In the genomic region with DNA sequence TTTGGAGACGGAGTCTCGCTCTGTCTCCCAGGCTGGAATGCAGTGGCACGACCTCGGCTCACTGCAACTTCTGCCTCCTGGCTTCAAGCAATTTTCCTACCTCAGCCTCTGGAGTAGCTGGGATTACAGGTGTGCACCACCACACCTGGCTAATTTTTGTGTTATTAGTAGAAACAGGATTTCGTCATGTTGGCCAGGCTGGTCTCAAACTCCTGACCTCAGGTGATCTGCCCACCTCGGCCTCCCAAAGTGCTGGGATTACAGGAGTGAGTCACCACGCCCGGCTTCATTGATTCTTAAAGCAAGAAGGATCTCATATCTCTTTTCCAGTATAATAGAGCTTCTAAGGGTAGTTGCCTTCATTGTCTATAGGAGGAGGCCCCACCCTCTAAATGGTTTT, we compare ENCODE assay signal across 15 cellular contexts. TPM values are rescaled to one million over a fixed set of nuclear protein-coding genes. Genes with fewer than 3 reads are reported as not detected.
"Had no signal": no experiment of that assay in that cellular context is flagged by ENCODE, and none has a peak within 500 bp of the region (broad histone marks: within the 10 kb centered on the region; RNA-seq: fewer than 3 reads in every experiment).

No MANE protein-coding gene starts in this region.

RNA-seq across cellular contexts. Expression of gene CSHL1, which starts 6.3 kb away (rescaled TPM):
- total RNA-seq: activated B cell treated with CpG ODN at 0.5 μM for 24 hours; activated CD4-positive, alpha-beta memory T cell treated with anti-CD3 and anti-CD28 coated beads for 36 hours; activated CD4-positive, alpha-beta memory T cell treated with anti-CD3 and anti-CD28 coated beads, Interleukin-2, amount 10 ng/mL, durations not matched to agents 7 days and 5 days; activated CD4-positive, alpha-beta T cell treated with anti-CD3 and anti-CD28 coated beads for 36 hours; activated CD4-positive, alpha-beta T cell treated with anti-CD3 and anti-CD28 coated beads, Interleukin-2, amount 10 ng/mL, durations not matched to agents 24 days and 14 days; activated CD4-positive, alpha-beta T cell treated with anti-CD3 and anti-CD28 coated beads, Interleukin-2, amount 10 ng/mL, durations not matched to agents 7 days and 5 days; activated CD8-positive, alpha-beta memory T cell treated with anti-CD3 and anti-CD28 coated beads for 36 hours; activated CD8-positive, alpha-beta memory T cell treated with anti-CD3 and anti-CD28 coated beads, Interleukin-2, amount 10 ng/mL, durations not matched to agents 7 days and 5 days; activated CD8-positive, alpha-beta T cell treated with anti-CD3 and anti-CD28 coated beads for 36 hours; activated CD8-positive, alpha-beta T cell treated with anti-CD3 and anti-CD28 coated beads, Interleukin-2, amount 10 ng/mL, durations not matched to agents 7 days and 5 days; T-cell; T-helper 1 cell treated with Interleukin-12 subunit alpha and Interleukin-12 subunit beta and Interleukin-4 antibody, amounts not matched to agents 30 ng/mL and 1 ng/mL, for 36 hours; T-helper 17 cell; T-helper 2 cell treated with Interferon-gamma antibody and Interleukin-4, amounts not matched to agents 100 ng/mL and 5 ng/mL, for 36 hours; WTC11 had no signal

RNA-seq across cellular contexts. Expression of gene CSH1, which starts 8.4 kb away (rescaled TPM):
- total RNA-seq: activated B cell treated with CpG ODN at 0.5 μM for 24 hours; activated CD4-positive, alpha-beta memory T cell treated with anti-CD3 and anti-CD28 coated beads for 36 hours; activated CD4-positive, alpha-beta memory T cell treated with anti-CD3 and anti-CD28 coated beads, Interleukin-2, amount 10 ng/mL, durations not matched to agents 7 days and 5 days; activated CD4-positive, alpha-beta T cell treated with anti-CD3 and anti-CD28 coated beads for 36 hours; activated CD4-positive, alpha-beta T cell treated with anti-CD3 and anti-CD28 coated beads, Interleukin-2, amount 10 ng/mL, durations not matched to agents 24 days and 14 days; activated CD4-positive, alpha-beta T cell treated with anti-CD3 and anti-CD28 coated beads, Interleukin-2, amount 10 ng/mL, durations not matched to agents 7 days and 5 days; activated CD8-positive, alpha-beta memory T cell treated with anti-CD3 and anti-CD28 coated beads for 36 hours; activated CD8-positive, alpha-beta memory T cell treated with anti-CD3 and anti-CD28 coated beads, Interleukin-2, amount 10 ng/mL, durations not matched to agents 7 days and 5 days; activated CD8-positive, alpha-beta T cell treated with anti-CD3 and anti-CD28 coated beads for 36 hours; activated CD8-positive, alpha-beta T cell treated with anti-CD3 and anti-CD28 coated beads, Interleukin-2, amount 10 ng/mL, durations not matched to agents 7 days and 5 days; T-cell; T-helper 1 cell treated with Interleukin-12 subunit alpha and Interleukin-12 subunit beta and Interleukin-4 antibody, amounts not matched to agents 30 ng/mL and 1 ng/mL, for 36 hours; T-helper 2 cell treated with Interferon-gamma antibody and Interleukin-4, amounts not matched to agents 100 ng/mL and 5 ng/mL, for 36 hours; WTC11 had no signal

RNA-seq across cellular contexts. Expression of gene GH1, which starts 13.8 kb away (rescaled TPM):
- total RNA-seq: activated B cell treated with CpG ODN at 0.5 μM for 24 hours; activated CD4-positive, alpha-beta memory T cell treated with anti-CD3 and anti-CD28 coated beads, Interleukin-2, amount 10 ng/mL, durations not matched to agents 7 days and 5 days; activated CD4-positive, alpha-beta T cell treated with anti-CD3 and anti-CD28 coated beads, Interleukin-2, amount 10 ng/mL, durations not matched to agents 24 days and 14 days; activated CD4-positive, alpha-beta T cell treated with anti-CD3 and anti-CD28 coated beads, Interleukin-2, amount 10 ng/mL, durations not matched to agents 7 days and 5 days; activated CD8-positive, alpha-beta memory T cell treated with anti-CD3 and anti-CD28 coated beads for 36 hours; activated CD8-positive, alpha-beta memory T cell treated with anti-CD3 and anti-CD28 coated beads, Interleukin-2, amount 10 ng/mL, durations not matched to agents 7 days and 5 days; activated CD8-positive, alpha-beta T cell treated with anti-CD3 and anti-CD28 coated beads for 36 hours; activated CD8-positive, alpha-beta T cell treated with anti-CD3 and anti-CD28 coated beads, Interleukin-2, amount 10 ng/mL, durations not matched to agents 7 days and 5 days; T-cell; T-helper 1 cell treated with Interleukin-12 subunit alpha and Interleukin-12 subunit beta and Interleukin-4 antibody, amounts not matched to agents 30 ng/mL and 1 ng/mL, for 36 hours; T-helper 17 cell; T-helper 2 cell treated with Interferon-gamma antibody and Interleukin-4, amounts not matched to agents 100 ng/mL and 5 ng/mL, for 36 hours; WTC11 had no signal

RNA-seq across cellular contexts. Expression of gene GH2, which starts 23.1 kb away (rescaled TPM):
- total RNA-seq: activated B cell treated with CpG ODN at 0.5 μM for 24 hours; activated CD4-positive, alpha-beta memory T cell treated with anti-CD3 and anti-CD28 coated beads for 36 hours; activated CD4-positive, alpha-beta memory T cell treated with anti-CD3 and anti-CD28 coated beads, Interleukin-2, amount 10 ng/mL, durations not matched to agents 7 days and 5 days; activated CD4-positive, alpha-beta T cell treated with anti-CD3 and anti-CD28 coated beads for 36 hours; activated CD4-positive, alpha-beta T cell treated with anti-CD3 and anti-CD28 coated beads, Interleukin-2, amount 10 ng/mL, durations not matched to agents 24 days and 14 days; activated CD4-positive, alpha-beta T cell treated with anti-CD3 and anti-CD28 coated beads, Interleukin-2, amount 10 ng/mL, durations not matched to agents 7 days and 5 days; activated CD8-positive, alpha-beta memory T cell treated with anti-CD3 and anti-CD28 coated beads for 36 hours; activated CD8-positive, alpha-beta memory T cell treated with anti-CD3 and anti-CD28 coated beads, Interleukin-2, amount 10 ng/mL, durations not matched to agents 7 days and 5 days; activated CD8-positive, alpha-beta T cell treated with anti-CD3 and anti-CD28 coated beads for 36 hours; activated CD8-positive, alpha-beta T cell treated with anti-CD3 and anti-CD28 coated beads, Interleukin-2, amount 10 ng/mL, durations not matched to agents 7 days and 5 days; T-cell; T-helper 1 cell treated with Interleukin-12 subunit alpha and Interleukin-12 subunit beta and Interleukin-4 antibody, amounts not matched to agents 30 ng/mL and 1 ng/mL, for 36 hours; T-helper 17 cell; T-helper 2 cell treated with Interferon-gamma antibody and Interleukin-4, amounts not matched to agents 100 ng/mL and 5 ng/mL, for 36 hours had no signal
